In genomic region chr1:116948642-116949041, GRCh38 we compare ENCODE assay signal across 16 cellular contexts. TPM values are rescaled to one million over a fixed set of nuclear protein-coding genes. Genes with fewer than 3 reads are reported as not detected.
A peak's percentile ranks its signal among the peaks of the same experiment; 100 is the strongest.
DNase-seq lines count a peak whose midpoint lies in the region; ATAC-seq, FAIRE-seq and TF ChIP-seq lines count a peak whose summit lies in the region.
"Had no signal": no experiment of that assay in that cellular context is flagged by ENCODE, and none has a peak within 500 bp of the region (broad histone marks: within the 10 kb centered on the region; RNA-seq: fewer than 3 reads in every experiment).

No MANE protein-coding gene starts in this region.

- H3K9me3 Mint-ChIP-seq in activated T-cell treated with anti-CD3 and anti-CD28 coated beads, Interleukin-2, amount 50 U/mL, for 72 hours: no peaks in the 10 kb centered on the region
- H3K9me3 Mint-ChIP-seq in activated T-cell treated with anti-CD3 and anti-CD28 coated beads, Interleukin-2, amount 50 U/mL, for 4 hours: no peaks in the 10 kb centered on the region
- H3K9me3 Mint-ChIP-seq: CD8-positive, alpha-beta memory T cell; GM23338; HFFc6 had no signal

- H3K79me2 ChIP-seq in K562 (ENCODE audit: control insufficient read depth, insufficient read depth, low read length): no peaks in the 10 kb centered on the region

- CTCF ChIA-PET in K562 (lab: Yijun Ruan, JAX; ENCODE audit: low intra/inter-chr PET ratio): no interaction called here

- H3K4me1 Mint-ChIP-seq in activated T-cell treated with anti-CD3 and anti-CD28 coated beads, Interleukin-2, amount 50 U/mL, for 72 hours (ENCODE audit: low read depth): peaks cover 17% of the 10 kb centered on the region
- H3K4me1 Mint-ChIP-seq in activated T-cell treated with anti-CD3 and anti-CD28 coated beads, Interleukin-2, amount 50 U/mL, for 4 hours (ENCODE audit: low read depth): peaks cover 9% of the 10 kb centered on the region
- H3K4me1 Mint-ChIP-seq: CD8-positive, alpha-beta memory T cell had no signal

- ATAC-seq in activated T-cell treated with anti-CD3 and anti-CD28 coated beads, Interleukin-2, amount 50 U/mL, for 72 hours (replicated peaks in 1 of 2): no peak
- no peak for ATAC-seq in activated T-cell treated with anti-CD3 and anti-CD28 coated beads, Interleukin-2, amount 50 U/mL, for 4 hours
- ATAC-seq in K562 (no peak), gastroesophageal sphincter (no peak), GM19324 (IDR thresholded peaks at IDR 0.05; ENCODE audit: low FRiP score, unreplicated experiment) (no peak)

- H3K27me3 Mint-ChIP-seq in activated T-cell treated with anti-CD3 and anti-CD28 coated beads, Interleukin-2, amount 50 U/mL, for 72 hours (ENCODE audit: low read depth): no peaks in the 10 kb centered on the region
- H3K27me3 Mint-ChIP-seq in activated T-cell treated with anti-CD3 and anti-CD28 coated beads, Interleukin-2, amount 50 U/mL, for 4 hours (ENCODE audit: low read depth): no peaks in the 10 kb centered on the region

- H3K4me3 Mint-ChIP-seq in activated T-cell treated with anti-CD3 and anti-CD28 coated beads, Interleukin-2, amount 50 U/mL, for 72 hours: no peak overlapping the region
- H3K4me3 Mint-ChIP-seq in activated T-cell treated with anti-CD3 and anti-CD28 coated beads, Interleukin-2, amount 50 U/mL, for 4 hours: no peak overlapping the region
- H3K4me3 Mint-ChIP-seq: CD8-positive, alpha-beta memory T cell; GM23338; HFFc6 had no signal

- H3K27ac ChIP-seq in K562 (ENCODE audit: extremely low read depth, low read depth, low read length) (no peak overlapping the region), gastroesophageal sphincter (peak overlapping the region; percentile 77 to 82 (median 80)), stomach smooth muscle (ENCODE audit: low read length) (peak overlapping the region; percentile 76), brain microvascular endothelial cell (no peak overlapping the region)
- H3K27ac ChIP-seq: 22Rv1, BLaER1 had no signal

- BruUV-seq in K562 (replicated peaks; lab: Mats Ljungman, UMichigan): no TSS peak

- no peak overlapping the region for H3K4me2 ChIP-seq in K562 (ENCODE audit: insufficient read depth, low read length)
- H3K4me2 ChIP-seq: BLaER1, GM23338 had no signal

- no peak for DNase-seq in activated T-cell treated with anti-CD3 and anti-CD28 coated beads, Interleukin-2, amount 50 U/mL, for 72 hours
- DNase-seq in activated T-cell treated with anti-CD3 and anti-CD28 coated beads, Interleukin-2, amount 50 U/mL, for 4 hours: no peak
- DNase-seq in K562 (ENCODE audit: extremely low read depth in 1 of 4, low spot score in 3 of 4) (no peak), SIG-M5 treated with dmso at 0.1 percent for 504 hours (lab: John Stamatoyannopoulos, UW; ENCODE audit: unreplicated experiment) (no peak), brain microvascular endothelial cell (no peak)
- DNase-seq: AML-193; CD8-positive, alpha-beta memory T cell; DMS 273 treated with DMSO at 0.1 percent for 48 hours; HFFc6 had no signal

- H3K9me3 ChIP-seq in K562 (replicated peaks; ENCODE audit: control insufficient read depth, insufficient read depth, low read depth, low read length) (no peaks in the 10 kb centered on the region), gastroesophageal sphincter (no peaks in the 10 kb centered on the region), stomach smooth muscle (ENCODE audit: control insufficient read depth in 2 of 2, low read length in 2 of 2) (no peaks in the 10 kb centered on the region)
- H3K9me3 ChIP-seq: BLaER1, HAP-1 had no signal

- H3K9ac ChIP-seq in K562 (ENCODE audit: insufficient read depth in 1 of 2, low read depth in 2 of 2, low read length in 2 of 2): no peak overlapping the region
- no peak overlapping the region for H3K9ac ChIP-seq in stomach smooth muscle (ENCODE audit: low read length in 2 of 2)
- H3K9ac ChIP-seq: BLaER1 had no signal

- intact Hi-C loops in K562 (cut with micrococcal nuclease): no loop called here

- 100% methylated on average over 1 of the region's 1 CpG for WGBS in K562 (ENCODE audit: insufficient coverage, low coverage, missing lambda C conversion rate)
- 94 to 100% methylated on average over 1 of the region's 1 CpG for WGBS in gastroesophageal sphincter (ENCODE audit: low coverage in 1 of 2), 2 donors

- TF ChIP-seq RAD21 in K562 (CRISPR knock-in tag; conservative IDR thresholded peaks at IDR 0.05 in 1 of 2, IDR thresholded peaks at IDR 0.05 in 1 of 2): no peak

- POLR2A ChIA-PET in K562 (lab: Yijun Ruan, JAX): interaction anchor here (1.0 kb wide), 1 partner anchor 9 kb away, joined by 3 read pairs; no protein-coding TSS in a partner anchor

- H2AFZ ChIP-seq in K562 (ENCODE audit: low read depth, low read length): no peak overlapping the region
- H2AFZ ChIP-seq: GM23338 had no signal

- TF ChIP-seq EP300 in K562 (IDR thresholded peaks at IDR 0.05; ENCODE audit: low read length) (no peak), gastroesophageal sphincter (IDR thresholded peaks at IDR 0.05) (no peak)

- peak overlapping the region; percentile 67 for H3K27ac Mint-ChIP-seq in activated T-cell treated with anti-CD3 and anti-CD28 coated beads, Interleukin-2, amount 50 U/mL, for 72 hours
- H3K27ac Mint-ChIP-seq: CD8-positive, alpha-beta memory T cell; GM23338; HFFc6 had no signal

- TF ChIP-seq CTCF in K562 (IDR thresholded peaks at IDR 0.05 in 2 of 3, conservative IDR thresholded peaks at IDR 0.05 in 1 of 3; ENCODE audit: insufficient read depth in 2 of 3, low read depth in 1 of 3, low read length in 3 of 3) (no peak), gastroesophageal sphincter (IDR thresholded peaks at IDR 0.05) (no peak), brain microvascular endothelial cell (IDR thresholded peaks at IDR 0.05; ENCODE audit: low read depth, low read length, missing control alignments) (no peak)

- FAIRE-seq in K562 (lab: Jason Lieb, UNC): no peak

- TF ChIP-seq POLR2A in K562 (conservative IDR thresholded peaks at IDR 0.05): no peak
- no peak for TF ChIP-seq POLR2A in gastroesophageal sphincter (IDR thresholded peaks at IDR 0.05)

- no peaks in the 10 kb centered on the region for H4K20me1 ChIP-seq in K562 (replicated peaks; ENCODE audit: control insufficient read depth, insufficient read depth, low read length)
- H4K20me1 ChIP-seq: BLaER1 had no signal

- H3K36me3 ChIP-seq in K562 (ENCODE audit: control insufficient read depth, insufficient read depth, low read length) (peaks cover 72% of the 10 kb centered on the region), gastroesophageal sphincter (peaks cover 0 to 33% of the 10 kb centered on the region in 2 donors), stomach smooth muscle (ENCODE audit: control insufficient read depth in 2 of 2, insufficient read depth in 2 of 2, low read length in 2 of 2) (peaks cover 4 to 26% of the 10 kb centered on the region in 2 donors), brain microvascular endothelial cell (replicated peaks) (no peaks in the 10 kb centered on the region)
- H3K36me3 ChIP-seq: BLaER1 had no signal

- in situ Hi-C loops in K562 (cut with MboI): no loop called here
- in situ Hi-C loops in brain microvascular endothelial cell (cut with HindIII; ENCODE audit: low pct_ligation_motif_present, low sequenced_read_pairs): no loop called here

- H3K27me3 ChIP-seq in K562 (ENCODE audit: control insufficient read depth in 2 of 2, insufficient read depth in 2 of 2, low read length in 2 of 2): no peaks in the 10 kb centered on the region
- H3K27me3 ChIP-seq in gastroesophageal sphincter: no peaks in the 10 kb centered on the region
- no peaks in the 10 kb centered on the region for H3K27me3 ChIP-seq in stomach smooth muscle (ENCODE audit: control insufficient read depth in 1 of 2, insufficient read depth in 2 of 2, low read length in 2 of 2)
- no peaks in the 10 kb centered on the region for H3K27me3 ChIP-seq in brain microvascular endothelial cell (replicated peaks)
- H3K27me3 ChIP-seq: BLaER1 had no signal

- no peaks in the 10 kb centered on the region for H3K9me1 ChIP-seq in K562 (ENCODE audit: control insufficient read depth, insufficient read depth, low read length)

- H3K4me3 ChIP-seq in K562 (no peak overlapping the region), gastroesophageal sphincter (no peak overlapping the region), stomach smooth muscle (ENCODE audit: low read length in 2 of 2) (no peak overlapping the region), brain microvascular endothelial cell (ENCODE audit: low read depth, low read length) (no peak overlapping the region)
- H3K4me3 ChIP-seq: BLaER1, GM23338, HAP-1 had no signal

- H3K36me3 Mint-ChIP-seq in activated T-cell treated with anti-CD3 and anti-CD28 coated beads, Interleukin-2, amount 50 U/mL, for 72 hours (ENCODE audit: insufficient read depth in 2 of 2): no peaks in the 10 kb centered on the region
- H3K36me3 Mint-ChIP-seq in activated T-cell treated with anti-CD3 and anti-CD28 coated beads, Interleukin-2, amount 50 U/mL, for 4 hours (ENCODE audit: insufficient read depth): no peaks in the 10 kb centered on the region
- H3K36me3 Mint-ChIP-seq: CD8-positive, alpha-beta memory T cell had no signal

- H3K4me1 ChIP-seq in K562 (replicated peaks in 1 of 2; ENCODE audit: control insufficient read depth in 2 of 2, insufficient read depth in 2 of 2, low read length in 2 of 2) (peaks cover 0 to 4% of the 10 kb centered on the region in 2 experiments; a peak in 2 of 5 replicates), gastroesophageal sphincter (peaks cover 26 to 70% (median 29%) of the 10 kb centered on the region in 3 donors), stomach smooth muscle (ENCODE audit: control insufficient read depth, insufficient read depth, low read length) (peaks cover 35% of the 10 kb centered on the region)
- H3K4me1 ChIP-seq: BLaER1 had no signal

RNA-seq across cellular contexts. Expression of gene PTGFRN, which starts 38.9 kb away (rescaled TPM):
- total RNA-seq in activated T-cell treated with anti-CD3 and anti-CD28 coated beads, Interleukin-2, amount 50 U/mL, for 72 hours: 10 to 100 TPM; 14.0 to 14.8 TPM
- 10 to 100 TPM in 2 of 3 donors, 1 to 10 TPM in 1; 10.0 to 17.0 (median 15.5) TPM for total RNA-seq in activated T-cell treated with anti-CD3 and anti-CD28 coated beads, Interleukin-2, amount 50 U/mL, for 4 hours
- 38.9 and 44.3 TPM in 2 replicates for total RNA-seq in K562 (2011; cell fraction: chromatin; rRNA removed; ENCODE audit: low replicate concordance)
- total RNA-seq in K562 (2011; cell fraction: nucleolus; rRNA removed): 39.0 and 41.6 TPM in 2 replicates
- 49.9 and 52.4 TPM in 2 replicates for total RNA-seq in K562 (2011; cell fraction: nucleoplasm; rRNA removed)
- total RNA-seq in K562 (2014; rRNA removed) (22.4 and 26.2 TPM in 2 replicates), K562 (2014; rRNA removed; fragmentation: Illumina TruSeq; extraction: Trizol) (22.5 and 24.9 TPM in 2 replicates), K562 (2015; rRNA removed; fragmentation: Illumina TruSeq; extraction: Trizol) (26.2 and 27.1 TPM in 2 replicates), K562 (2021) (29.7 and 33.1 TPM in 2 replicates), gastroesophageal sphincter (100 to 1,000 TPM in 2 of 4 donors, 10 to 100 TPM in 2; 60.0 to 166 (median 101) TPM)
- polyA plus RNA-seq in K562 (2011; rRNA removed) (25.7 and 25.8 TPM in 2 replicates), K562 (2014; fragmentation: Illumina TruSeq; extraction: Trizol) (21.0 and 21.3 TPM in 2 replicates), K562 (2014; fragmentation: Nextera tagmentation; extraction: Ambion mirVana) (10 to 100 TPM; 17.3 to 26.5 TPM), K562 (2014; rRNA removed) (19.4 and 28.1 TPM in 2 replicates)
- 14.4 and 19.7 TPM in 2 replicates for polyA plus RNA-seq in K562 (2011; cell fraction: cytosol; rRNA removed)
- 16.7 and 18.7 TPM in 2 replicates for polyA plus RNA-seq in K562 (2011; cell fraction: nucleus; rRNA removed)
- 26.2 and 27.1 TPM in 2 replicates for polyA plus RNA-seq in K562 (2012)
- polyA minus RNA-seq in K562 (2011; rRNA and poly(A)+ RNA removed): 36.8 and 45.4 TPM in 2 replicates
- 24.8 and 26.2 TPM in 2 replicates for polyA minus RNA-seq in K562 (2011; cell fraction: cytosol; rRNA and poly(A)+ RNA removed)
- polyA minus RNA-seq in K562 (2011; cell fraction: nucleus; rRNA and poly(A)+ RNA removed): 20.2 and 29.7 TPM in 2 replicates

RNA-seq across cellular contexts. Expression of gene CD101, which starts 52.9 kb away (rescaled TPM):
- total RNA-seq in activated T-cell treated with anti-CD3 and anti-CD28 coated beads, Interleukin-2, amount 50 U/mL, for 72 hours: 1 to 10 TPM; 2.0 to 3.0 TPM
- 1 to 10 TPM in 2 of 3 donors, under 1 TPM in 1; 0.65 to 1.2 (median 1.2) TPM for total RNA-seq in activated T-cell treated with anti-CD3 and anti-CD28 coated beads, Interleukin-2, amount 50 U/mL, for 4 hours
- 0.23 and 1.2 TPM in 2 replicates for total RNA-seq in K562 (2011; cell fraction: chromatin; rRNA removed; ENCODE audit: low replicate concordance)
- 0.17 and 0.26 TPM in 2 replicates for total RNA-seq in K562 (2011; cell fraction: nucleolus; rRNA removed)
- 0.23 and 0.66 TPM in 2 replicates for total RNA-seq in K562 (2011; cell fraction: nucleoplasm; rRNA removed)
- total RNA-seq in K562 (2014; rRNA removed) (0.18 and 0.20 TPM in 2 replicates), K562 (2014; rRNA removed; fragmentation: Illumina TruSeq; extraction: Trizol) (0.18 and 0.32 TPM in 2 replicates), K562 (2015; rRNA removed; fragmentation: Illumina TruSeq; extraction: Trizol) (0.53 and 1.0 TPM in 2 replicates), K562 (2021) (0.35 and 0.36 TPM in 2 replicates), gastroesophageal sphincter (1 to 10 TPM in 1 of 4 donors, under 1 TPM in 3; 0.35 to 5.3 (median 0.84) TPM)
- polyA plus RNA-seq in K562 (2011; rRNA removed) (0.35 and 0.77 TPM in 2 replicates), K562 (2014; fragmentation: Illumina TruSeq; extraction: Trizol) (0.79 and 1.1 TPM in 2 replicates), K562 (2014; fragmentation: Nextera tagmentation; extraction: Ambion mirVana) (under 1 TPM; 0.18 to 0.20 TPM), K562 (2014; rRNA removed) (0.04 and 0.08 TPM in 2 replicates)
- polyA plus RNA-seq in K562 (2011; cell fraction: cytosol; rRNA removed): 0.01 and 0.06 TPM in 2 replicates
- polyA plus RNA-seq in K562 (2011; cell fraction: nucleus; rRNA removed): 0.21 and 0.90 TPM in 2 replicates
- polyA plus RNA-seq in K562 (2012): 0.22 and 0.51 TPM in 2 replicates
- polyA minus RNA-seq in K562 (2011; rRNA and poly(A)+ RNA removed): 0.28 and 0.90 TPM in 2 replicates
- polyA minus RNA-seq in K562 (2011; cell fraction: cytosol; rRNA and poly(A)+ RNA removed): 0.29 TPM in 1 of 2 replicates, not detected in the other
- 0.40 and 1.00 TPM in 2 replicates for polyA minus RNA-seq in K562 (2011; cell fraction: nucleus; rRNA and poly(A)+ RNA removed)
- total RNA-seq: HFFc6 had no signal

Comparison
In these comparisons a context has a peak if more than half of its experiments do, and no peak if none do; other contexts are left out.
1. H3K27ac ChIP-seq: peak in gastroesophageal sphincter (4 of 4) and stomach smooth muscle (single experiment); none in K562 (single experiment) and brain microvascular endothelial cell (single experiment).